In the genomic region with DNA sequence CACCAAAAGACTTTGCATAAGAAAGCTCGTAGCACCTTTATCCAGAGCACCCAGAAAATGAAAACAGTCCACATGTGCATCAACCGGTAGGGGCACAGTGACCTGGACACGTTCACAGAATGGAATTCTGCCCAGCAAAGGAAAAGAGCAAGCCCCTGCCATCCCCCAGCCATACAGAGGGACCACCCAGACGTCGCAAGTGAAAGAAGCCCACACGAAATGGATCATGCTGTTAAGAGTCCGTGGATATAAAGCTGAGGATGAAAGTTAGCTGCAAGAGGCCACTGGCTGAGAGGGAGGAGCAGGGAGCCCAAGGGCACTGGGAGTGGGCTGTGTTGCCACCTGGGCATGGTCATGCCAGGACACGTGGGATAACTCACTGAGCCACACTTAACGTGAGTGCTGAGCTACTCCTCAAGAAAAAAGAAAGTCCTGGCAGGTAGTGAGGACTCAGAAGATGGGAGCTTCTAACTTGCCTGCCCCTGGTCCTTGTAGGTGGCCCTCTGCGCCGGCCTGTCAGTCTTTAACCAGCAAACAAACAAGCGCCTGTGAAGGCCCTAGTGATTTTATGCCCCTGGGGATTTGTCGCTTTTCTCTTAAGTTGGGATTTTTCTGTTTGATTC, we compare ENCODE assay signal across 1 cellular context.
TF ChIP-seq lines count a peak whose summit lies in the region.

No MANE protein-coding gene starts in this region.

TF ChIP-seq in IMR-90, 13 proteins besides CTCF, POLR2A, EP300 and RAD21:
- TF ChIP-seq NFE2L2 (IDR thresholded peaks at IDR 0.05; ENCODE audit: low read depth, low read length): no peak
- TF ChIP-seq MAZ (IDR thresholded peaks at IDR 0.05; ENCODE audit: borderline replicate concordance, low read depth, low read length): no peak
- no peak for TF ChIP-seq RCOR1 (IDR thresholded peaks at IDR 0.05; ENCODE audit: insufficient replicate concordance, low read length)
- TF ChIP-seq MAFK (IDR thresholded peaks at IDR 0.05; ENCODE audit: low read depth, low read length): no peak
- no peak for TF ChIP-seq FOS (IDR thresholded peaks at IDR 0.05; ENCODE audit: low read depth, low read length)
- TF ChIP-seq MXI1 (IDR thresholded peaks at IDR 0.05; ENCODE audit: borderline replicate concordance, low read depth, low read length): no peak
- no peak for TF ChIP-seq ELK1 (IDR thresholded peaks at IDR 0.05; ENCODE audit: borderline replicate concordance, low read depth, low read length)
- TF ChIP-seq USF2 (IDR thresholded peaks at IDR 0.05; ENCODE audit: low read depth, low read length): no peak
- TF ChIP-seq CEBPB (IDR thresholded peaks at IDR 0.05; ENCODE audit: low read depth, low read length): no peak
- TF ChIP-seq BHLHE40 (IDR thresholded peaks at IDR 0.05; ENCODE audit: low read depth, low read length): no peak
- no peak for TF ChIP-seq SMC3 (IDR thresholded peaks at IDR 0.05; ENCODE audit: low read depth, low read length)
